ENCODE assay signal across 21 cellular contexts in genomic region chr12:39116877-39117276, GRCh38.
"Had no signal": no experiment of that assay in that cellular context is flagged by ENCODE, and none has a peak within 500 bp of the region (broad histone marks: within the 10 kb centered on the region; RNA-seq: fewer than 3 reads in every experiment).

No MANE protein-coding gene starts in this region.

- H3K36me3 ChIP-seq: heart left ventricle, neutrophil, ovary, prostate gland, right atrium auricular region, tibial artery had no signal

- ATAC-seq: activated CD4-positive, alpha-beta T cell treated with anti-CD3 and anti-CD28 coated beads for 36 hours; activated CD8-positive, alpha-beta memory T cell treated with anti-CD3 and anti-CD28 coated beads, Interleukin-2, amount 10 ng/mL, durations not matched to agents 7 days and 5 days; activated naive CD8-positive, alpha-beta T cell treated with anti-CD3 and anti-CD28 coated beads, Interleukin-2, amount 50 U/mL, for 24 hours; heart left ventricle had no signal

- H3K27me3 ChIP-seq: heart left ventricle, neutrophil, ovary, right atrium auricular region, tibial artery had no signal

- H3K4me1 ChIP-seq: heart left ventricle, prostate gland, right atrium auricular region, tibial artery had no signal

- H3K9me3 ChIP-seq: neutrophil, ovary, prostate gland, right atrium auricular region, tibial artery had no signal

- H3K27ac ChIP-seq: epithelial cell of prostate, heart left ventricle, neutrophil, ovary, prostate gland, right atrium auricular region, tibial artery had no signal

- H3K4me3 ChIP-seq: heart left ventricle, ovary, prostate gland, right atrium auricular region, tibial artery had no signal

- DNase-seq: activated B cell treated with CpG ODN at 0.5 μM for 24 hours; activated CD4-positive, alpha-beta memory T cell treated with anti-CD3 and anti-CD28 coated beads, Interleukin-2, amount 10 ng/mL, durations not matched to agents 7 days and 5 days; activated CD4-positive, alpha-beta T cell treated with anti-CD3 and anti-CD28 coated beads for 36 hours; activated CD8-positive, alpha-beta memory T cell treated with anti-CD3 and anti-CD28 coated beads, Interleukin-2, amount 10 ng/mL, durations not matched to agents 7 days and 5 days; activated gamma-delta T cell; activated naive CD4-positive, alpha-beta T cell treated with anti-CD3 and anti-CD28 coated beads, Interleukin-2, amount 50 U/mL, for 16 hours; activated naive CD8-positive, alpha-beta T cell treated with anti-CD3 and anti-CD28 coated beads, Interleukin-2, amount 50 U/mL, for 24 hours; activated T-cell treated with anti-CD3 and anti-CD28 coated beads for 4 hours; cerebellar nuclear complex; cortex of kidney; endodermal cell; heart left ventricle; ovary; stimulated activated CD4-positive, alpha-beta T cell treated with anti-CD3 and anti-CD28 coated beads, Interleukin-4, amount 100 ng/mL, for 24 hours; T1000; tibial artery had no signal

- FAIRE-seq: islet of Langerhans had no signal
